Comparison of ENCODE assay signal across 8 cellular contexts in genomic region chr12:49537709-49538601, GRCh38. TPM values are rescaled to one million over a fixed set of nuclear protein-coding genes. Genes with fewer than 3 reads are reported as not detected.
DNase-seq lines count a peak whose midpoint lies in the region; ATAC-seq and TF ChIP-seq lines count a peak whose summit lies in the region.

No MANE protein-coding gene starts in this region.

- H3K27ac ChIP-seq in CD8-positive, alpha-beta memory T cell (ENCODE audit: low read depth, low read length), result no peak overlapping the region
- H3K27ac ChIP-seq in osteoblast (ENCODE audit: low read depth, low read length), result no peak overlapping the region

- TF ChIP-seq CTCF in fibroblast of mammary gland (conservative IDR thresholded peaks at IDR 0.05; ENCODE audit: control insufficient read depth, insufficient read depth, low read depth, low read length), result peak; percentile 0
- TF ChIP-seq CTCF in osteoblast (IDR thresholded peaks at IDR 0.05; ENCODE audit: extremely low read depth, low read depth, low read length), result no peak

- peaks cover 3% of the 10 kb centered on the region for H4K20me1 ChIP-seq in osteoblast (ENCODE audit: insufficient read depth, low read length)

- no peak for TF ChIP-seq EP300 in Ishikawa (IDR thresholded peaks at IDR 0.05; ENCODE audit: borderline replicate concordance)

- peak; percentile 22 for ATAC-seq in activated CD8-positive, alpha-beta T cell treated with anti-CD3 and anti-CD28 coated beads, Interleukin-2, amount 10 ng/mL, durations not matched to agents 7 days and 5 days
- no peak for ATAC-seq in GM21723 (IDR thresholded peaks at IDR 0.05; ENCODE audit: unreplicated experiment)

- no peak for TF ChIP-seq RAD21 in Ishikawa (IDR thresholded peaks at IDR 0.05; ENCODE audit: low read depth)

- H3K27me3 Mint-ChIP-seq in CD8-positive, alpha-beta memory T cell, result peaks cover 3 to 10% of the 10 kb centered on the region in 2 donors
- H3K27me3 Mint-ChIP-seq in activated CD8-positive, alpha-beta T cell treated with anti-CD3 and anti-CD28 coated beads, Interleukin-2, amount 10 ng/mL, durations not matched to agents 7 days and 5 days (ENCODE audit: low read depth), result peaks cover 47% of the 10 kb centered on the region

- peak in 2 of 5 donors; percentile 23 to 58 for DNase-seq in CD8-positive, alpha-beta memory T cell
- DNase-seq in activated CD8-positive, alpha-beta T cell treated with anti-CD3 and anti-CD28 coated beads, Interleukin-2, amount 10 ng/mL, durations not matched to agents 7 days and 5 days, result peak; percentile 41
- DNase-seq in fibroblast of mammary gland (ENCODE audit: low read depth) (no peak), osteoblast (ENCODE audit: insufficient read length, low spot score, missing footprints) (peak; percentile 89), SK-N-DZ (ENCODE audit: low spot score) (no peak), NCI-H2196 (lab: John Stamatoyannopoulos, UW; ENCODE audit: unreplicated experiment) (no peak)

- H3K36me3 Mint-ChIP-seq in CD8-positive, alpha-beta memory T cell, result no peaks in the 10 kb centered on the region
- no peaks in the 10 kb centered on the region for H3K36me3 Mint-ChIP-seq in activated CD8-positive, alpha-beta T cell treated with anti-CD3 and anti-CD28 coated beads, Interleukin-2, amount 10 ng/mL, durations not matched to agents 7 days and 5 days (ENCODE audit: low read depth)

- H3K79me2 ChIP-seq in osteoblast (ENCODE audit: insufficient read depth, low read length), result no peaks in the 10 kb centered on the region

- H3K4me3 Mint-ChIP-seq in CD8-positive, alpha-beta memory T cell, result peak overlapping the region; percentile 71 to 92 (median 83)
- H3K4me3 Mint-ChIP-seq in activated CD8-positive, alpha-beta T cell treated with anti-CD3 and anti-CD28 coated beads, Interleukin-2, amount 10 ng/mL, durations not matched to agents 7 days and 5 days, result peak overlapping the region; percentile 67

- H3K9me3 ChIP-seq in CD8-positive, alpha-beta memory T cell (ENCODE audit: low read length), result no peaks in the 10 kb centered on the region
- no peaks in the 10 kb centered on the region for H3K9me3 ChIP-seq in osteoblast (ENCODE audit: low read depth, low read length)

- H3K4me1 ChIP-seq in CD8-positive, alpha-beta memory T cell (ENCODE audit: insufficient read depth, low read length), result peaks cover 11% of the 10 kb centered on the region
- H3K4me1 ChIP-seq in osteoblast (ENCODE audit: insufficient read depth, low read length), result peaks cover 12% of the 10 kb centered on the region

- H3K4me3 ChIP-seq in CD8-positive, alpha-beta memory T cell (ENCODE audit: low read length), result peak overlapping the region; percentile 76
- H3K4me3 ChIP-seq in fibroblast of mammary gland (ENCODE audit: control insufficient read depth, low read depth, low read length) (peak overlapping the region; percentile 21), osteoblast (ENCODE audit: insufficient read depth, low read length) (peak overlapping the region; percentile 45)

- H3K4me2 ChIP-seq in osteoblast (ENCODE audit: insufficient read depth, low read length), result peak overlapping the region; percentile 70

- H3K27me3 ChIP-seq in CD8-positive, alpha-beta memory T cell (ENCODE audit: insufficient read depth, low read length, poor library complexity, severe bottlenecking), result no peaks in the 10 kb centered on the region
- peaks cover 46% of the 10 kb centered on the region for H3K27me3 ChIP-seq in osteoblast (ENCODE audit: insufficient read depth, low read length)

- peak overlapping the region; percentile 10 for H2AFZ ChIP-seq in osteoblast (ENCODE audit: low read length)

- no peaks in the 10 kb centered on the region for H3K36me3 ChIP-seq in CD8-positive, alpha-beta memory T cell (ENCODE audit: insufficient read depth, low read length)
- no peaks in the 10 kb centered on the region for H3K36me3 ChIP-seq in osteoblast (ENCODE audit: insufficient read depth, low read length)

- H3K27ac Mint-ChIP-seq in CD8-positive, alpha-beta memory T cell, result peak overlapping the region in 6 of 8 donors; percentile 46 to 79 (median 68)
- no peak overlapping the region for H3K27ac Mint-ChIP-seq in activated CD8-positive, alpha-beta T cell treated with anti-CD3 and anti-CD28 coated beads, Interleukin-2, amount 10 ng/mL, durations not matched to agents 7 days and 5 days

- CTCF ChIA-PET in CD8-positive, alpha-beta memory T cell (lab: Charles Lee), result interaction anchor here (1.1 to 1.7 kb wide), 5 partner anchors 14 to 180 kb away, joined by 3 to 4 read pairs (median 3); no protein-coding TSS in a partner anchor
- CTCF ChIA-PET in activated CD8-positive, alpha-beta T cell treated with anti-CD3 and anti-CD28 coated beads, Interleukin-2, amount 10 ng/mL, durations not matched to agents 7 days and 5 days (lab: Charles Lee), result interaction anchor here (1.0 to 2.6 kb wide), 6 partner anchors 13 to 190 kb away, joined by 3 to 7 read pairs (median 4); partner anchors contain the start of gene FMNL3

- H3K4me1 Mint-ChIP-seq in CD8-positive, alpha-beta memory T cell, result peaks cover 13 to 36% (median 13%) of the 10 kb centered on the region in 3 donors
- peaks cover 30% of the 10 kb centered on the region for H3K4me1 Mint-ChIP-seq in activated CD8-positive, alpha-beta T cell treated with anti-CD3 and anti-CD28 coated beads, Interleukin-2, amount 10 ng/mL, durations not matched to agents 7 days and 5 days (ENCODE audit: low read depth)

- POLR2A ChIA-PET in CD8-positive, alpha-beta memory T cell (lab: Charles Lee), result interaction anchor here (0.6 to 1.3 kb wide), 9 partner anchors 20 to 272 kb away, joined by 3 to 8 read pairs (median 4); partner anchors contain the start of genes SPATS2 and TMBIM6
- POLR2A ChIA-PET in activated CD8-positive, alpha-beta T cell treated with anti-CD3 and anti-CD28 coated beads, Interleukin-2, amount 10 ng/mL, durations not matched to agents 7 days and 5 days (lab: Charles Lee), result interaction anchor here (0.6 to 1.6 kb wide), 2 partner anchors 19 to 27 kb away, joined by 3 to 4 read pairs; no protein-coding TSS in a partner anchor

- no peaks in the 10 kb centered on the region for H3K9me3 Mint-ChIP-seq in CD8-positive, alpha-beta memory T cell
- no peaks in the 10 kb centered on the region for H3K9me3 Mint-ChIP-seq in activated CD8-positive, alpha-beta T cell treated with anti-CD3 and anti-CD28 coated beads, Interleukin-2, amount 10 ng/mL, durations not matched to agents 7 days and 5 days (ENCODE audit: insufficient read depth)

TF ChIP-seq in Ishikawa, 13 proteins besides CTCF, POLR2A, EP300 and RAD21:
- TF ChIP-seq ZBTB7A (IDR thresholded peaks at IDR 0.05; ENCODE audit: low read depth) (peak; percentile 73), TEAD4 (IDR thresholded peaks at IDR 0.05) (no peak)

RNA-seq across cellular contexts. Expression of gene KCNH3, which starts 0.9 kb away (rescaled TPM):
- total RNA-seq in CD8-positive, alpha-beta memory T cell, result 1 to 10 TPM; 2.5 to 3.1 TPM
- 1.4 TPM for polyA plus RNA-seq in CD8-positive, alpha-beta memory T cell
- 1 to 10 TPM; 5.1 to 5.3 TPM for total RNA-seq in activated CD8-positive, alpha-beta T cell treated with anti-CD3 and anti-CD28 coated beads, Interleukin-2, amount 10 ng/mL, durations not matched to agents 7 days and 5 days
- total RNA-seq in osteoblast, result not detected in 2 replicates
- 7.2 and 8.5 TPM in 2 replicates for polyA plus RNA-seq in SK-N-DZ (2014; cell fraction: cytosol; rRNA removed)
- polyA plus RNA-seq in SK-N-DZ (2014; cell fraction: nucleus; rRNA removed), result 15.3 and 21.5 TPM in 2 replicates

RNA-seq across cellular contexts. Expression of gene MCRS1, which starts 30.0 kb away (rescaled TPM):
- 10 to 100 TPM; 89.1 to 96.5 TPM for total RNA-seq in CD8-positive, alpha-beta memory T cell
- polyA plus RNA-seq in CD8-positive, alpha-beta memory T cell, result 61.6 TPM
- total RNA-seq in activated CD8-positive, alpha-beta T cell treated with anti-CD3 and anti-CD28 coated beads, Interleukin-2, amount 10 ng/mL, durations not matched to agents 7 days and 5 days, result 10 to 100 TPM; 85.9 to 86.1 TPM
- total RNA-seq in osteoblast, result 51.0 and 56.5 TPM in 2 replicates
- polyA plus RNA-seq in SK-N-DZ (2014; cell fraction: cytosol; rRNA removed), result 128 and 140 TPM in 2 replicates
- polyA plus RNA-seq in SK-N-DZ (2014; cell fraction: nucleus; rRNA removed), result 202 and 227 TPM in 2 replicates

Comparison
In these comparisons a context has a peak if more than half of its experiments do, and no peak if none do; other contexts are left out.
1. DNase-seq: peak in activated CD8-positive, alpha-beta T cell treated with anti-CD3 and anti-CD28 coated beads, Interleukin-2, amount 10 ng/mL, durations not matched to agents 7 days and 5 days (single experiment) and osteoblast (single experiment); none in fibroblast of mammary gland (single experiment), SK-N-DZ (single experiment) and NCI-H2196 (single experiment).
2. H3K4me3 ChIP-seq: peak in every context shown above with its lines; median percentile 76 in CD8-positive, alpha-beta memory T cell; 45 in osteoblast; 21 in fibroblast of mammary gland.